ENCODE assay signal across 8 cellular contexts in genomic region chr5:55440188-55440646, GRCh38.
A peak's percentile ranks its signal among the peaks of the same experiment; 100 is the strongest.
DNase-seq lines count a peak whose midpoint lies in the region; ATAC-seq, FAIRE-seq and TF ChIP-seq lines count a peak whose summit lies in the region.

No MANE protein-coding gene starts in this region.

- H3K4me3 ChIP-seq in MG63: no peak overlapping the region

- H3K27me3 ChIP-seq in MG63: no peaks in the 10 kb centered on the region

- ATAC-seq in GM19397 (IDR thresholded peaks at IDR 0.05; ENCODE audit: unreplicated experiment) (no peak), esophagus mucosa (no peak)

- peaks cover 5% of the 10 kb centered on the region for H3K9me3 ChIP-seq in MG63

- no peak for FAIRE-seq in HTR-8/SVneo (lab: Jason Lieb, UNC)

- H3K27ac ChIP-seq in C4-2B: peak overlapping the region; percentile 30
- peak overlapping the region; percentile 87 for H3K27ac ChIP-seq in caudate nucleus (ENCODE audit: low read depth, low read length)

- H3K36me3 ChIP-seq in MG63: peaks cover 22% of the 10 kb centered on the region

- DNase-seq in MG63: peak; percentile 10
- peak in 3 of 61 donors; percentile 21 to 37 (median 31) for DNase-seq in caudate nucleus (lab: John Stamatoyannopoulos, UW)
- DNase-seq in myocyte (ENCODE audit: low read depth): peak; percentile 59
- DNase-seq in effector CD4-positive, alpha-beta T cell: no peak
- DNase-seq in HTR-8/SVneo (ENCODE audit: insufficient read length, low spot score): no peak

- TF ChIP-seq CTCF in C4-2B (conservative IDR thresholded peaks at IDR 0.05): no peak

Comparison
In these comparisons a context has a peak if more than half of its experiments do, and no peak if none do; other contexts are left out.
1. DNase-seq: peak in MG63 (single experiment) and myocyte (single experiment); none in effector CD4-positive, alpha-beta T cell (single experiment) and HTR-8/SVneo (single experiment).